ENCODE assay signal across 1 cellular context in the genomic region with DNA sequence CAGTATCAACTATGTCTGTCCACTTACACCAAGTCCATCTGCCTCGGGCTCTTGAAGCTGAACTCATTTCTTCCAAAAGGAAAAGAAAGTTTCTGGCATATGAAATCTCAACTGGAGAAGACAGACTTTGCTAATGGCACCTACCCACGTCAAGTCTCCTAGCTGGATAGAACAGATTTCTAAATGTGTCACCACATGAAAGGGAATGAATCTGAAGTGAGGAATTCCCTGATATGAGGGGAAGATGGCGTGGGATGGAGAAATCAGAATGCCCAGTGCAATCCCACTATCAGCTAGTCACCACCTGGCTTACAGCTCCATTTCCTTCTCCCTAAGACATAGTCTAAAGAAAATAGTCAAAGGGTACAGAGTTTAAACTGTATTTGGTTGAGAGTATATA.
TF ChIP-seq lines count a peak whose summit lies in the region.

No MANE protein-coding gene starts in this region.

TF ChIP-seq in HepG2, 621 proteins besides CTCF, POLR2A, EP300 and RAD21 (continued from another document):
- TF ChIP-seq, protein P1, sequence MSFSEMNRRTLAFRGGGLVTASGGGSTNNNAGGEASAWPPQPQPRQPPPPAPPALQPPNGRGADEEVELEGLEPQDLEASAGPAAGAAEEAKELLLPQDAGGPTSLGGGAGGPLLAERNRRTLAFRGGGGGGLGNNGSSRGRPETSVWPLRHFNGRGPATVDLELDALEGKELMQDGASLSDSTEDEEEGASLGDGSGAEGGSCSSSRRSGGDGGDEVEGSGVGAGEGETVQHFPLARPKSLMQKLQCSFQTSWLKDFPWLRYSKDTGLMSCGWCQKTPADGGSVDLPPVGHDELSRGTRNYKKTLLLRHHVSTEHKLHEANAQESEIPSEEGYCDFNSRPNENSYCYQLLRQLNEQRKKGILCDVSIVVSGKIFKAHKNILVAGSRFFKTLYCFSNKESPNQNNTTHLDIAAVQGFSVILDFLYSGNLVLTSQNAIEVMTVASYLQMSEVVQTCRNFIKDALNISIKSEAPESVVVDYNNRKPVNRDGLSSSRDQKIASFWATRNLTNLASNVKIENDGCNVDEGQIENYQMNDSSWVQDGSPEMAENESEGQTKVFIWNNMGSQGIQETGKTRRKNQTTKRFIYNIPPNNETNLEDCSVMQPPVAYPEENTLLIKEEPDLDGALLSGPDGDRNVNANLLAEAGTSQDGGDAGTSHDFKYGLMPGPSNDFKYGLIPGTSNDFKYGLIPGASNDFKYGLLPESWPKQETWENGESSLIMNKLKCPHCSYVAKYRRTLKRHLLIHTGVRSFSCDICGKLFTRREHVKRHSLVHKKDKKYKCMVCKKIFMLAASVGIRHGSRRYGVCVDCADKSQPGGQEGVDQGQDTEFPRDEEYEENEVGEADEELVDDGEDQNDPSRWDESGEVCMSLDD (CRISPR knock-in tag; IDR thresholded peaks at IDR 0.05; ENCODE audit: borderline replicate concordance): no peak
- no peak for TF ChIP-seq ZNF790 (CRISPR knock-in tag; IDR thresholded peaks at IDR 0.05; ENCODE audit: borderline replicate concordance)
- TF ChIP-seq CREB3 (CRISPR knock-in tag; IDR thresholded peaks at IDR 0.05): no peak
- no peak for TF ChIP-seq ATF1 (CRISPR knock-in tag; IDR thresholded peaks at IDR 0.05)
- TF ChIP-seq MEF2D (CRISPR knock-in tag; IDR thresholded peaks at IDR 0.05): no peak
- TF ChIP-seq SRY (CRISPR knock-in tag; IDR thresholded peaks at IDR 0.05): no peak
- TF ChIP-seq, protein P2, sequence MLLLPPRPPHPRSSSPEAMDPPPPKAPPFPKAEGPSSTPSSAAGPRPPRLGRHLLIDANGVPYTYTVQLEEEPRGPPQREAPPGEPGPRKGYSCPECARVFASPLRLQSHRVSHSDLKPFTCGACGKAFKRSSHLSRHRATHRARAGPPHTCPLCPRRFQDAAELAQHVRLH (CRISPR knock-in tag; IDR thresholded peaks at IDR 0.05; ENCODE audit: borderline replicate concordance, low read depth): no peak
- no peak for TF ChIP-seq ASH2L (IDR thresholded peaks at IDR 0.05; ENCODE audit: insufficient read length, low read depth, low read length)
- no peak for TF ChIP-seq ZNF550 (CRISPR knock-in tag; IDR thresholded peaks at IDR 0.05; ENCODE audit: borderline replicate concordance)
